Comparison of ENCODE assay signal across 9 cellular contexts in the genomic region with DNA sequence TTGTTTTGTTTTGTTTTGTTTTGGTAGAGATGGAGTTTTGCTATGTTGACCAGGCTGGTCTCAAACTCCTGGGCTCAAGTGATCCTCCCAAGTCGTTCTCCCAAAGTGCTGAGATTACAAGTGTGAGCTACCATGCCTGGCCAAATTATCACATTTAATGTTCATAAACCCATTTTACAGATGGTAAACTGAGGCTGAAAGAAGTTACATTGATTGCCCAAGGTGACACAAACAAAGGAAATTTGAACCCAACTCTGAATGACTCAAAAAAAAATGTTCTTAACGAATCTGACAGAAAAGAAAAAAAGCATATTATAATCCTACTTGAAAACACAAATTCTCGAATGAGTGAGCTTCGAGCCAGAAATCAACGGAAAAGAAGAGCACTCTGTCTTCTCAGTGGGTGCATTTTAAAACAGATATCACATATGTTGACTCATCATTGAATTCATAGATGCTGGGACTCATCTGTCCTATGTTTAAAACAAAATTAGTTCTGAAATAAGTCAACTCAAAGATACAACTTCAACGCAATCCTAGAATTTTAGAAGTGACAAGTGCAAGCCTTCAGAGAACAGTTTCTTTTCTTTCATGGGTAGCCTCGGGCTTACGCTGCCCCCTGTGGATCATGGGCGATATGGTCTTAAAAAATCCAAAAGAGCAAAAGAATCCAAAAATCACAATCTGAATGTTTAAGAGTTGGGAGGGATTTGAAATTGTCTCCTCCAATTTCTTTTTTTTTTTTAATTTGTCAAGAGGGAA. TPM values are rescaled to one million over a fixed set of nuclear protein-coding genes. Genes with fewer than 3 reads are reported as not detected.
DNase-seq lines count a peak whose midpoint lies in the region; ATAC-seq, FAIRE-seq and TF ChIP-seq lines count a peak whose summit lies in the region.
"Had no signal": no experiment of that assay in that cellular context is flagged by ENCODE, and none has a peak within 500 bp of the region (broad histone marks: within the 10 kb centered on the region; RNA-seq: fewer than 3 reads in every experiment).

No MANE protein-coding gene starts in this region.

- H3K9me2 ChIP-seq in SU-DHL-6 (replicated peaks; ENCODE audit: insufficient read depth, low read length), result no peaks in the 10 kb centered on the region

- no peak overlapping the region for H3K4me3 Mint-ChIP-seq in astrocyte (ENCODE audit: unreplicated experiment)

- H3K4me3 ChIP-seq in GM06990 (replicated peaks; ENCODE audit: low read depth, low read length) (no peak overlapping the region), H7 (ENCODE audit: insufficient read depth, low read depth, low read length) (no peak overlapping the region), SU-DHL-6 (ENCODE audit: insufficient read depth, low read length, poor library complexity, severe bottlenecking) (no peak overlapping the region), astrocyte (ENCODE audit: insufficient read depth, low read depth, low read length) (no peak overlapping the region), mucosa of descending colon (no peak overlapping the region)
- H3K4me3 ChIP-seq: ovary had no signal

- peak overlapping the region; percentile 55 for H3K4me2 ChIP-seq in SU-DHL-6 (ENCODE audit: low read depth, low read length, poor library complexity, severe bottlenecking)
- H3K4me2 ChIP-seq in astrocyte (ENCODE audit: low read length), result no peak overlapping the region

- H3F3A ChIP-seq in SU-DHL-6 (ENCODE audit: insufficient read depth), result peaks cover 30% of the 10 kb centered on the region

- peak overlapping the region; percentile 98 for H3K27ac ChIP-seq in SU-DHL-6 (ENCODE audit: low read depth, low read length)
- no peak overlapping the region for H3K27ac ChIP-seq in astrocyte (ENCODE audit: low read depth, low read length)
- H3K27ac ChIP-seq: ovary had no signal

- TF ChIP-seq CTCF in GM06990 (IDR thresholded peaks at IDR 0.05; ENCODE audit: insufficient read depth, low read length, poor library complexity, severe bottlenecking), result peak; percentile 82
- peak; percentile 72 for TF ChIP-seq CTCF in SU-DHL-6 (IDR thresholded peaks at IDR 0.05; ENCODE audit: insufficient read depth, low read length, poor library complexity, severe bottlenecking)
- TF ChIP-seq CTCF in astrocyte (IDR thresholded peaks at IDR 0.05; ENCODE audit: insufficient read depth, low read depth, low read length), result peak; percentile 12
- peak; percentile 20 for TF ChIP-seq CTCF in mucosa of descending colon (IDR thresholded peaks at IDR 0.05)

- no peaks in the 10 kb centered on the region for H4K20me1 ChIP-seq in SU-DHL-6 (ENCODE audit: low read depth, low read length)
- no peaks in the 10 kb centered on the region for H4K20me1 ChIP-seq in astrocyte (ENCODE audit: insufficient read depth, low read length)

- H3K36me3 Mint-ChIP-seq in astrocyte (ENCODE audit: low read depth, unreplicated experiment), result no peaks in the 10 kb centered on the region

- peaks cover 6% of the 10 kb centered on the region for H3K9me3 Mint-ChIP-seq in astrocyte (ENCODE audit: unreplicated experiment)

- H3K4me1 ChIP-seq in astrocyte (ENCODE audit: insufficient read depth, low read length) (no peaks in the 10 kb centered on the region), mucosa of descending colon (ENCODE audit: low read depth) (no peaks in the 10 kb centered on the region)

- H3K36me3 ChIP-seq in GM06990 (ENCODE audit: control insufficient read depth, insufficient read depth, low read length) (no peaks in the 10 kb centered on the region), H7 (replicated peaks; ENCODE audit: control insufficient read depth, insufficient read depth, low read length) (no peaks in the 10 kb centered on the region), SU-DHL-6 (ENCODE audit: low read length) (no peaks in the 10 kb centered on the region), astrocyte (ENCODE audit: insufficient read depth, low read length) (no peaks in the 10 kb centered on the region), mucosa of descending colon (ENCODE audit: low read depth) (no peaks in the 10 kb centered on the region)
- H3K36me3 ChIP-seq: ovary had no signal

- no peaks in the 10 kb centered on the region for H3K79me2 ChIP-seq in SU-DHL-6 (ENCODE audit: insufficient read depth, low read length)
- H3K79me2 ChIP-seq in astrocyte (ENCODE audit: insufficient read depth, low read length), result no peaks in the 10 kb centered on the region

- ATAC-seq in mucosa of descending colon, result no peak
- no peak for ATAC-seq in HG03571 (IDR thresholded peaks at IDR 0.05; ENCODE audit: unreplicated experiment)

- H3K9ac ChIP-seq in SU-DHL-6 (ENCODE audit: low read length) (peak overlapping the region; percentile 49), astrocyte (ENCODE audit: low read length) (no peak overlapping the region)

- H3K4me1 Mint-ChIP-seq in astrocyte (ENCODE audit: low read depth, unreplicated experiment), result no peaks in the 10 kb centered on the region

- intact Hi-C loops in mucosa of descending colon (cut with DNase I, micrococcal nuclease), result no loop called here

- no peaks in the 10 kb centered on the region for H3K27me3 ChIP-seq in GM06990 (replicated peaks; ENCODE audit: control insufficient read depth, insufficient read depth, low read length)
- H3K27me3 ChIP-seq in H7 (ENCODE audit: control insufficient read depth, insufficient read depth, low read length), result no peaks in the 10 kb centered on the region
- H3K27me3 ChIP-seq in SU-DHL-6 (ENCODE audit: low read length), result no peaks in the 10 kb centered on the region
- no peaks in the 10 kb centered on the region for H3K27me3 ChIP-seq in astrocyte (ENCODE audit: insufficient read depth, low read length)
- H3K27me3 ChIP-seq: ovary had no signal

- no peak overlapping the region for H3K27ac Mint-ChIP-seq in astrocyte (ENCODE audit: unreplicated experiment)

- no peaks in the 10 kb centered on the region for H3K9me3 ChIP-seq in SU-DHL-6 (ENCODE audit: insufficient read depth, low read length)
- H3K9me3 ChIP-seq in astrocyte (ENCODE audit: insufficient read depth, low read depth, low read length), result no peaks in the 10 kb centered on the region
- H3K9me3 ChIP-seq in mucosa of descending colon, result no peaks in the 10 kb centered on the region
- H3K9me3 ChIP-seq: ovary had no signal

- no peak for DNase-seq in GM06990 (ENCODE audit: extremely low read depth, insufficient read length)
- peak; percentile 36 for DNase-seq in H7
- no peak for DNase-seq in astrocyte (ENCODE audit: low read depth)
- peak in 2 of 3 donors; percentile 29 to 32 for DNase-seq in mucosa of descending colon
- no peak for DNase-seq in urothelium cell line (ENCODE audit: low spot score)

- no peaks in the 10 kb centered on the region for H3K27me3 Mint-ChIP-seq in astrocyte (ENCODE audit: low read depth, unreplicated experiment)

- peak overlapping the region; percentile 4 for H2AFZ ChIP-seq in SU-DHL-6 (ENCODE audit: low read depth, low read length, severe bottlenecking)
- H2AFZ ChIP-seq in astrocyte (ENCODE audit: low read depth, low read length), result no peak overlapping the region

- FAIRE-seq in astrocyte (lab: Jason Lieb, UNC), result no peak
- FAIRE-seq in urothelium cell line (lab: Jason Lieb, UNC), result no peak
- FAIRE-seq: TTC549 had no signal

RNA-seq across cellular contexts. Expression of gene TIMD4, which starts 28.4 kb away (rescaled TPM):
- not detected in 2 replicates for total RNA-seq in H7 (2014; rRNA removed; shearing (Covaris generic))
- not detected in 2 replicates for total RNA-seq in astrocyte
- 1 to 10 TPM in 1 of 3 donors, under 1 TPM in 2; 0.72 to 4.1 (median 0.73) TPM for total RNA-seq in mucosa of descending colon
- total RNA-seq: ovary had no signal

Comparison
In these comparisons a context has a peak if more than half of its experiments do, and no peak if none do; other contexts are left out.
1. DNase-seq: peak in H7 (single experiment) and mucosa of descending colon (2 of 3); none in GM06990 (single experiment), astrocyte (single experiment) and urothelium cell line (single experiment).
2. CTCF ChIP-seq: peak in every context shown above with its lines; median percentile 82 in GM06990; 72 in SU-DHL-6; 20 in mucosa of descending colon; 12 in astrocyte.